In the genomic region with DNA sequence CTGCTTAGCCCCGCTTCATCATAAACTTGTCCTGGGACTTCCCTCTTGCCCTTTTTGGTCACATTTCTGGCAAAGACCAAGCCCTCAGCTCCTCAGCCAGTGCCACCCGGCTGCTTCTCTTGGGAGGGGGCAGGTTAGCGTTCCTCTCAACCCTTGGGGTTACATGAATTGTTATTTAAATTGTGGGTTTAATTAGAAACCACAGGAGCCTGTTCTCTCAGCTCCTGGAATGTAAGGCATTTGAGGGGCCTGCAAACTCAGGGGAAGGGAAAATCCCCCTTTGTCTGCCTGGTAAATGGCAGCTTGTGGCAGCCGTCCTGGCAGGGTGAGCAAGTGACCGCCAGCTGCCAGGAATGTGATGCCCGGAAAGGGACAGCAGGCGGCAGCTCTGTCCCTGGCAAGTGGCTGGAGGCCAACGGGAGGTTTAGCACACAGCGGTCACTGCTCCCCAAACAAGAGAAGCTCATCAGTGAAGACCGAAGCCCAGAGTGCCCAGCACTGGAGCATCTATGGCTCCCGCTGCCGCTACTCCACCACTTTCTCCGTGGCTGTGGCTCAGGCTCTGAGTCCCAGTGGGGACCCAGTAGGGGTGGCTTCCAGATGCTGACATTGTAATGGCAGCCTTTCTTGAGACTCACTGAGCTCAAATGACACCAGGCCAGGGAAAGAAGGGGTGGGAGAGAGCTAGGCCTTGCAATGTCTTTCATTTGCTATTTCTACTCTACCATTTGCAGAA, we compare ENCODE assay signal across 2 cellular contexts.
TF ChIP-seq lines count a peak whose summit lies in the region.

No MANE protein-coding gene starts in this region.

TF ChIP-seq in SK-N-SH, 30 proteins besides CTCF, POLR2A, EP300 and RAD21 (continued from another document):
- 0 out of 2 replicates have a peak, but pooled peaks have one; percentile 19 for TF ChIP-seq SIN3A (IDR thresholded peaks at IDR 0.05; ENCODE audit: borderline replicate concordance, low read depth, low read length)
- TF ChIP-seq, protein P1, sequence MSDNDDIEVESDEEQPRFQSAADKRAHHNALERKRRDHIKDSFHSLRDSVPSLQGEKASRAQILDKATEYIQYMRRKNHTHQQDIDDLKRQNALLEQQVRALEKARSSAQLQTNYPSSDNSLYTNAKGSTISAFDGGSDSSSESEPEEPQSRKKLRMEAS (IDR thresholded peaks at IDR 0.05; ENCODE audit: low read depth), result 0 out of 2 replicates have a peak, but pooled peaks have one; percentile 10
- TF ChIP-seq, protein P2, sequence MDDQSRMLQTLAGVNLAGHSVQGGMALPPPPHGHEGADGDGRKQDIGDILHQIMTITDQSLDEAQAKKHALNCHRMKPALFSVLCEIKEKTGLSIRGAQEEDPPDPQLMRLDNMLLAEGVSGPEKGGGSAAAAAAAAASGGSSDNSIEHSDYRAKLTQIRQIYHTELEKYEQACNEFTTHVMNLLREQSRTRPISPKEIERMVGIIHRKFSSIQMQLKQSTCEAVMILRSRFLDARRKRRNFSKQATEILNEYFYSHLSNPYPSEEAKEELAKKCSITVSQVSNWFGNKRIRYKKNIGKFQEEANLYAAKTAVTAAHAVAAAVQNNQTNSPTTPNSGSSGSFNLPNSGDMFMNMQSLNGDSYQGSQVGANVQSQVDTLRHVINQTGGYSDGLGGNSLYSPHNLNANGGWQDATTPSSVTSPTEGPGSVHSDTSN (IDR thresholded peaks at IDR 0.05), result peak; percentile 54
- peak; percentile 69 for TF ChIP-seq TCF12 (IDR thresholded peaks at IDR 0.05)
- TF ChIP-seq, protein P3, sequence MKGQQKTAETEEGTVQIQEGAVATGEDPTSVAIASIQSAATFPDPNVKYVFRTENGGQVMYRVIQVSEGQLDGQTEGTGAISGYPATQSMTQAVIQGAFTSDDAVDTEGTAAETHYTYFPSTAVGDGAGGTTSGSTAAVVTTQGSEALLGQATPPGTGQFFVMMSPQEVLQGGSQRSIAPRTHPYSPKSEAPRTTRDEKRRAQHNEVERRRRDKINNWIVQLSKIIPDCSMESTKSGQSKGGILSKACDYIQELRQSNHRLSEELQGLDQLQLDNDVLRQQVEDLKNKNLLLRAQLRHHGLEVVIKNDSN (IDR thresholded peaks at IDR 0.05; ENCODE audit: borderline replicate concordance, low read depth), result no peak
- TF ChIP-seq POLR2AphosphoS5 (IDR thresholded peaks at IDR 0.05; ENCODE audit: low read depth, low read length), result 0 out of 2 replicates have a peak, but pooled peaks have one; percentile 35
- no peak for TF ChIP-seq FOSL2 (IDR thresholded peaks at IDR 0.05; ENCODE audit: borderline replicate concordance, low read depth)
- no peak for TF ChIP-seq EZH2phosphoT487 (IDR thresholded peaks at IDR 0.05; ENCODE audit: borderline replicate concordance, low read depth)
- TF ChIP-seq TAF1 (IDR thresholded peaks at IDR 0.05; ENCODE audit: borderline replicate concordance, low read depth, low read length), result no peak
- peak; percentile 61 for TF ChIP-seq NFIC (IDR thresholded peaks at IDR 0.05; ENCODE audit: borderline replicate concordance)
- no peak for TF ChIP-seq RFX5 (IDR thresholded peaks at IDR 0.05; ENCODE audit: low read length)
- TF ChIP-seq CHD2 (IDR thresholded peaks at IDR 0.05; ENCODE audit: low read length, partially characterized antibody), result peak; percentile 5
- TF ChIP-seq TEAD4 (IDR thresholded peaks at IDR 0.05; ENCODE audit: borderline replicate concordance, insufficient read depth), result peak; percentile 79; the same call in 1 of the 2 replicates

TF ChIP-seq in neural cell, 6 proteins besides CTCF, POLR2A, EP300 and RAD21 (continued from another document):
- TF ChIP-seq, protein P4, sequence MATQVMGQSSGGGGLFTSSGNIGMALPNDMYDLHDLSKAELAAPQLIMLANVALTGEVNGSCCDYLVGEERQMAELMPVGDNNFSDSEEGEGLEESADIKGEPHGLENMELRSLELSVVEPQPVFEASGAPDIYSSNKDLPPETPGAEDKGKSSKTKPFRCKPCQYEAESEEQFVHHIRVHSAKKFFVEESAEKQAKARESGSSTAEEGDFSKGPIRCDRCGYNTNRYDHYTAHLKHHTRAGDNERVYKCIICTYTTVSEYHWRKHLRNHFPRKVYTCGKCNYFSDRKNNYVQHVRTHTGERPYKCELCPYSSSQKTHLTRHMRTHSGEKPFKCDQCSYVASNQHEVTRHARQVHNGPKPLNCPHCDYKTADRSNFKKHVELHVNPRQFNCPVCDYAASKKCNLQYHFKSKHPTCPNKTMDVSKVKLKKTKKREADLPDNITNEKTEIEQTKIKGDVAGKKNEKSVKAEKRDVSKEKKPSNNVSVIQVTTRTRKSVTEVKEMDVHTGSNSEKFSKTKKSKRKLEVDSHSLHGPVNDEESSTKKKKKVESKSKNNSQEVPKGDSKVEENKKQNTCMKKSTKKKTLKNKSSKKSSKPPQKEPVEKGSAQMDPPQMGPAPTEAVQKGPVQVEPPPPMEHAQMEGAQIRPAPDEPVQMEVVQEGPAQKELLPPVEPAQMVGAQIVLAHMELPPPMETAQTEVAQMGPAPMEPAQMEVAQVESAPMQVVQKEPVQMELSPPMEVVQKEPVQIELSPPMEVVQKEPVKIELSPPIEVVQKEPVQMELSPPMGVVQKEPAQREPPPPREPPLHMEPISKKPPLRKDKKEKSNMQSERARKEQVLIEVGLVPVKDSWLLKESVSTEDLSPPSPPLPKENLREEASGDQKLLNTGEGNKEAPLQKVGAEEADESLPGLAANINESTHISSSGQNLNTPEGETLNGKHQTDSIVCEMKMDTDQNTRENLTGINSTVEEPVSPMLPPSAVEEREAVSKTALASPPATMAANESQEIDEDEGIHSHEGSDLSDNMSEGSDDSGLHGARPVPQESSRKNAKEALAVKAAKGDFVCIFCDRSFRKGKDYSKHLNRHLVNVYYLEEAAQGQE (IDR thresholded peaks at IDR 0.05; ENCODE audit: borderline replicate concordance), result peak; percentile 56
- TF ChIP-seq MXI1 (conservative IDR thresholded peaks at IDR 0.05; ENCODE audit: poor library complexity, severe bottlenecking) (no peak), SMC3 (conservative IDR thresholded peaks at IDR 0.05; ENCODE audit: poor library complexity) (peak; percentile 58), POLR2AphosphoS5 (IDR thresholded peaks at IDR 0.05) (peak; percentile 65), EZH2 (IDR thresholded peaks at IDR 0.05; ENCODE audit: borderline replicate concordance, insufficient read depth, low read length, poor library complexity, severe bottlenecking) (no peak)
